In the genomic region with DNA sequence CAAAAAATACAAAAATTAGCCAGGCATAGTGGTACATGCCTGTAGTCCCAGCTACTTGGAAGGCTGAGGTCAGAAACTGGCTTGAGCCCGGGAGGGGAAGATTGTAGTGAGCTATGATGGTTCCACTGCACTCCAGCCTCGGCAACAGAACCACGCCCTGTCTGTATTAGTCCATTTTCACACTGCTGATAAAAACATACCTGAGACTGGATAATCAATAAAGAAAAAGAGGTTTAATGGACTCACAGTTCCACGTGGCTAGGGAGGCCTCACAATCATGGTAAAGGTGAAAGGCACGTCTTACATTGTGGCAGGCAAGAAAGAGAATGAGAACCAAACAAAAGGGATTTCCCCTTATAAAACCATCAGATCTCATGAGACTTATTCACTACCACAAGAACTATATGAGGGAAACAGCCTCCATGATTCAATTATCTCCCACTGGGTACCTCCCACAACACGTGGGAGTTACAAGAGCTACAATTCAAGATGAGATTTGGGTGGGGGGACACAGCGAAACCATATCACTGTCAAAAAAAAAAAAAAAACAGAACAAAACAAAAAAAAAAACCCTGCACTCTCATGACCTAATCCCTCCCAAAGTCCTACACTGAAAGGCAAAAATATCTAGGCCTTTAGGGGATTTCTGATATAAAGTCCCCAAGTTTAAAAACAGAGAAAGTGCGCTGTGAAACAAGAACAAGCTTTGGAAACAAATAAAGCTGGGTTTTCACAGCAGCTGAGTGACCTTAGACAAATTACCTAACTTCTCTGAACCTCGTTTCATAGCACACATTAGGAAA, we compare ENCODE assay signal across 16 cellular contexts.
DNase-seq lines count a peak whose midpoint lies in the region; ATAC-seq, FAIRE-seq and TF ChIP-seq lines count a peak whose summit lies in the region.
"Had no signal": no experiment of that assay in that cellular context is flagged by ENCODE, and none has a peak within 500 bp of the region (broad histone marks: within the 10 kb centered on the region; RNA-seq: fewer than 3 reads in every experiment).

No MANE protein-coding gene starts in this region.

- H3K4me1 Mint-ChIP-seq in activated CD8-positive, alpha-beta T cell treated with anti-CD3 and anti-CD28 coated beads for 36 hours (ENCODE audit: low read depth): peaks cover 6% of the 10 kb centered on the region
- no peaks in the 10 kb centered on the region for H3K4me1 Mint-ChIP-seq in activated CD8-positive, alpha-beta T cell treated with anti-CD3 and anti-CD28 coated beads, Interleukin-2, amount 10 ng/mL, durations not matched to agents 7 days and 5 days (ENCODE audit: low read depth)
- H3K4me1 Mint-ChIP-seq in Calu3 (ENCODE audit: low read depth, unreplicated experiment) (no peaks in the 10 kb centered on the region), osteocyte (ENCODE audit: unreplicated experiment) (no peaks in the 10 kb centered on the region)

- peak overlapping the region; percentile 31 for H3K4me3 ChIP-seq in K562
- H3K4me3 ChIP-seq: esophagus squamous epithelium, suprapubic skin had no signal

- H3K9ac ChIP-seq in K562 (ENCODE audit: insufficient read depth in 1 of 2, low read depth in 2 of 2, low read length in 2 of 2): peak overlapping the region; percentile 52 to 65; a peak in 3 of 4 replicates

- DNase-seq in activated CD8-positive, alpha-beta T cell treated with anti-CD3 and anti-CD28 coated beads for 36 hours: no peak
- DNase-seq in activated CD8-positive, alpha-beta T cell treated with anti-CD3 and anti-CD28 coated beads, Interleukin-2, amount 10 ng/mL, durations not matched to agents 7 days and 5 days: no peak
- DNase-seq in K562 (ENCODE audit: extremely low read depth in 1 of 4, low spot score in 3 of 4): no peak
- DNase-seq in frontal cortex (ENCODE audit: low spot score in 2 of 2): no peak
- no peak for DNase-seq in Calu3
- DNase-seq in osteocyte (ENCODE audit: extremely low spot score, unreplicated experiment): no peak
- DNase-seq: activated B cell treated with CpG ODN at 0.5 μM for 24 hours, activated gamma-delta T cell treated with Interleukin-2 at 50 U/mL for 16 hours, caudate nucleus, DMS 273 treated with DMSO at 0.1 percent for 48 hours, esophagus squamous epithelium, NCI-H510A treated with DMSO at 0.1 percent for 48 hours, SIG-M5 had no signal

- TSS peak; percentile 57 for BruUV-seq in K562 (replicated peaks; lab: Mats Ljungman, UMichigan)
- BruUV-seq in Calu3 (replicated peaks; lab: Mats Ljungman, UMichigan): no TSS peak

- no peaks in the 10 kb centered on the region for H3K9me3 Mint-ChIP-seq in activated CD8-positive, alpha-beta T cell treated with anti-CD3 and anti-CD28 coated beads for 36 hours
- H3K9me3 Mint-ChIP-seq in activated CD8-positive, alpha-beta T cell treated with anti-CD3 and anti-CD28 coated beads, Interleukin-2, amount 10 ng/mL, durations not matched to agents 7 days and 5 days (ENCODE audit: insufficient read depth): no peaks in the 10 kb centered on the region
- H3K9me3 Mint-ChIP-seq in Calu3 (ENCODE audit: low read depth, unreplicated experiment) (no peaks in the 10 kb centered on the region), osteocyte (ENCODE audit: unreplicated experiment) (no peaks in the 10 kb centered on the region)

- TF ChIP-seq CTCF in activated CD8-positive, alpha-beta T cell treated with anti-CD3 and anti-CD28 coated beads for 36 hours (IDR thresholded peaks at IDR 0.05): no peak
- TF ChIP-seq CTCF in K562 (IDR thresholded peaks at IDR 0.05 in 2 of 3, conservative IDR thresholded peaks at IDR 0.05 in 1 of 3; ENCODE audit: insufficient read depth in 2 of 3, low read depth in 1 of 3, low read length in 3 of 3) (no peak), Calu3 (IDR thresholded peaks at IDR 0.05; ENCODE audit: unreplicated experiment) (no peak), osteocyte (IDR thresholded peaks at IDR 0.05) (no peak)

- H4K20me1 ChIP-seq in K562 (replicated peaks; ENCODE audit: control insufficient read depth, insufficient read depth, low read length): no peaks in the 10 kb centered on the region

- 6% methylated on average over 9 of the region's 9 CpGs for WGBS in K562 (ENCODE audit: insufficient coverage, low coverage, missing lambda C conversion rate)

- no peaks in the 10 kb centered on the region for H3K27me3 ChIP-seq in K562 (ENCODE audit: control insufficient read depth in 2 of 2, insufficient read depth in 2 of 2, low read length in 2 of 2)
- H3K27me3 ChIP-seq: suprapubic skin had no signal

- H3K9me3 ChIP-seq in K562 (replicated peaks; ENCODE audit: control insufficient read depth, insufficient read depth, low read depth, low read length): no peaks in the 10 kb centered on the region
- H3K9me3 ChIP-seq: esophagus squamous epithelium, suprapubic skin had no signal

- peak; percentile 17 for ATAC-seq in activated CD8-positive, alpha-beta T cell treated with anti-CD3 and anti-CD28 coated beads for 36 hours
- ATAC-seq in activated CD8-positive, alpha-beta T cell treated with anti-CD3 and anti-CD28 coated beads, Interleukin-2, amount 10 ng/mL, durations not matched to agents 7 days and 5 days: no peak
- ATAC-seq in GM21381 (IDR thresholded peaks at IDR 0.05; ENCODE audit: unreplicated experiment): peak; percentile 38
- ATAC-seq in HG03025 (IDR thresholded peaks at IDR 0.05; ENCODE audit: low FRiP score, unreplicated experiment): peak; percentile 32
- ATAC-seq in K562: peak; percentile 53

- FAIRE-seq in K562 (lab: Jason Lieb, UNC) (no peak), frontal cortex (lab: Jason Lieb, UNC) (no peak)

- no peaks in the 10 kb centered on the region for H3K36me3 ChIP-seq in K562 (ENCODE audit: control insufficient read depth, insufficient read depth, low read length)
- H3K36me3 ChIP-seq: esophagus squamous epithelium, suprapubic skin had no signal

- H3K4me1 ChIP-seq in K562 (replicated peaks in 1 of 2; ENCODE audit: control insufficient read depth in 2 of 2, insufficient read depth in 2 of 2, low read length in 2 of 2): no peaks in the 10 kb centered on the region; a peak in 1 of 5 replicates
- H3K4me1 ChIP-seq: esophagus squamous epithelium, suprapubic skin had no signal

- no peak for TF ChIP-seq EP300 in K562 (IDR thresholded peaks at IDR 0.05; ENCODE audit: low read length)

- TF ChIP-seq RAD21 in K562 (CRISPR knock-in tag; conservative IDR thresholded peaks at IDR 0.05 in 1 of 2, IDR thresholded peaks at IDR 0.05 in 1 of 2): no peak

- peak overlapping the region; percentile 41; the same call in 1 of the 3 replicates for H3K27ac ChIP-seq in K562 (ENCODE audit: extremely low read depth, low read depth, low read length)
- H3K27ac ChIP-seq: esophagus squamous epithelium, suprapubic skin had no signal

- no peak for TF ChIP-seq POLR2A in K562 (conservative IDR thresholded peaks at IDR 0.05)

- CTCF ChIA-PET in activated CD8-positive, alpha-beta T cell treated with anti-CD3 and anti-CD28 coated beads for 36 hours (lab: Charles Lee): no interaction called here
- CTCF ChIA-PET in activated CD8-positive, alpha-beta T cell treated with anti-CD3 and anti-CD28 coated beads, Interleukin-2, amount 10 ng/mL, durations not matched to agents 7 days and 5 days (lab: Charles Lee): no interaction called here
- CTCF ChIA-PET in K562 (lab: Yijun Ruan, JAX; ENCODE audit: low intra/inter-chr PET ratio) (interaction anchor here (0.7 kb wide), 1 partner anchor 1521 kb away, joined by 3 read pairs; no protein-coding TSS in a partner anchor), Calu3 (lab: Charles Lee) (no interaction called here)

- H3K9me1 ChIP-seq in K562 (ENCODE audit: control insufficient read depth, insufficient read depth, low read length): no peaks in the 10 kb centered on the region

- no peak overlapping the region for H3K4me3 Mint-ChIP-seq in activated CD8-positive, alpha-beta T cell treated with anti-CD3 and anti-CD28 coated beads for 36 hours
- H3K4me3 Mint-ChIP-seq in activated CD8-positive, alpha-beta T cell treated with anti-CD3 and anti-CD28 coated beads, Interleukin-2, amount 10 ng/mL, durations not matched to agents 7 days and 5 days: no peak overlapping the region
- H3K4me3 Mint-ChIP-seq in Calu3 (ENCODE audit: low read depth, unreplicated experiment) (no peak overlapping the region), osteocyte (ENCODE audit: unreplicated experiment) (no peak overlapping the region)
- H3K4me3 Mint-ChIP-seq: activated B cell treated with CpG ODN at 0.5 μM for 24 hours had no signal

- H3K27me3 Mint-ChIP-seq in activated CD8-positive, alpha-beta T cell treated with anti-CD3 and anti-CD28 coated beads for 36 hours: peaks cover 4% of the 10 kb centered on the region
- no peaks in the 10 kb centered on the region for H3K27me3 Mint-ChIP-seq in activated CD8-positive, alpha-beta T cell treated with anti-CD3 and anti-CD28 coated beads, Interleukin-2, amount 10 ng/mL, durations not matched to agents 7 days and 5 days (ENCODE audit: low read depth)
- H3K27me3 Mint-ChIP-seq in Calu3 (ENCODE audit: unreplicated experiment) (no peaks in the 10 kb centered on the region), osteocyte (ENCODE audit: unreplicated experiment) (peaks cover 6% of the 10 kb centered on the region)

- POLR2A ChIA-PET in activated CD8-positive, alpha-beta T cell treated with anti-CD3 and anti-CD28 coated beads for 36 hours (lab: Charles Lee): no interaction called here
- POLR2A ChIA-PET in activated CD8-positive, alpha-beta T cell treated with anti-CD3 and anti-CD28 coated beads, Interleukin-2, amount 10 ng/mL, durations not matched to agents 7 days and 5 days (lab: Charles Lee): interaction anchor here (0.7 kb wide), 1 partner anchor 70 kb away, joined by 3 read pairs; no protein-coding TSS in a partner anchor
- POLR2A ChIA-PET in K562 (lab: Yijun Ruan, JAX): no interaction called here

- no peaks in the 10 kb centered on the region for H3K36me3 Mint-ChIP-seq in activated CD8-positive, alpha-beta T cell treated with anti-CD3 and anti-CD28 coated beads for 36 hours (ENCODE audit: low read depth)
- H3K36me3 Mint-ChIP-seq in activated CD8-positive, alpha-beta T cell treated with anti-CD3 and anti-CD28 coated beads, Interleukin-2, amount 10 ng/mL, durations not matched to agents 7 days and 5 days (ENCODE audit: low read depth): no peaks in the 10 kb centered on the region
- H3K36me3 Mint-ChIP-seq in Calu3 (ENCODE audit: insufficient read depth, unreplicated experiment): no peaks in the 10 kb centered on the region
- H3K36me3 Mint-ChIP-seq in osteocyte (ENCODE audit: unreplicated experiment): no peaks in the 10 kb centered on the region

- H3K27ac Mint-ChIP-seq in activated CD8-positive, alpha-beta T cell treated with anti-CD3 and anti-CD28 coated beads for 36 hours: no peak overlapping the region
- no peak overlapping the region for H3K27ac Mint-ChIP-seq in activated CD8-positive, alpha-beta T cell treated with anti-CD3 and anti-CD28 coated beads, Interleukin-2, amount 10 ng/mL, durations not matched to agents 7 days and 5 days
- H3K27ac Mint-ChIP-seq in Calu3 (ENCODE audit: unreplicated experiment) (no peak overlapping the region), osteocyte (ENCODE audit: unreplicated experiment) (no peak overlapping the region)
- H3K27ac Mint-ChIP-seq: activated B cell treated with CpG ODN at 0.5 μM for 24 hours had no signal

- intact Hi-C loops in activated CD8-positive, alpha-beta T cell treated with anti-CD3 and anti-CD28 coated beads for 36 hours (cut with micrococcal nuclease): no loop called here
- intact Hi-C loops in K562 (cut with micrococcal nuclease) (loop anchor here (10.0 kb wide), 2 partner anchors 175 to 1745 kb away; no protein-coding TSS in a partner anchor), Calu3 (cut with micrococcal nuclease; ENCODE audit: unreplicated experiment) (loop anchor here (10.0 kb wide), 1 partner anchor 1945 kb away; no protein-coding TSS in a partner anchor)

- H3K4me2 ChIP-seq in K562 (ENCODE audit: insufficient read depth, low read length): peak overlapping the region; percentile 63; the same call in 1 of the 2 replicates

- H2AFZ ChIP-seq in K562 (ENCODE audit: low read depth, low read length): peak overlapping the region; percentile 85; the same call in 1 of the 2 replicates

- H3K79me2 ChIP-seq in K562 (ENCODE audit: control insufficient read depth, insufficient read depth, low read length): peaks cover 3% of the 10 kb centered on the region; the same call in 2 of the 3 replicates

- in situ Hi-C loops in K562 (cut with MboI): loop anchor here (25.0 kb wide), 1 partner anchor 1798 kb away; no protein-coding TSS in a partner anchor
